8 cellular contexts compared by ENCODE assay signal in the genomic region with DNA sequence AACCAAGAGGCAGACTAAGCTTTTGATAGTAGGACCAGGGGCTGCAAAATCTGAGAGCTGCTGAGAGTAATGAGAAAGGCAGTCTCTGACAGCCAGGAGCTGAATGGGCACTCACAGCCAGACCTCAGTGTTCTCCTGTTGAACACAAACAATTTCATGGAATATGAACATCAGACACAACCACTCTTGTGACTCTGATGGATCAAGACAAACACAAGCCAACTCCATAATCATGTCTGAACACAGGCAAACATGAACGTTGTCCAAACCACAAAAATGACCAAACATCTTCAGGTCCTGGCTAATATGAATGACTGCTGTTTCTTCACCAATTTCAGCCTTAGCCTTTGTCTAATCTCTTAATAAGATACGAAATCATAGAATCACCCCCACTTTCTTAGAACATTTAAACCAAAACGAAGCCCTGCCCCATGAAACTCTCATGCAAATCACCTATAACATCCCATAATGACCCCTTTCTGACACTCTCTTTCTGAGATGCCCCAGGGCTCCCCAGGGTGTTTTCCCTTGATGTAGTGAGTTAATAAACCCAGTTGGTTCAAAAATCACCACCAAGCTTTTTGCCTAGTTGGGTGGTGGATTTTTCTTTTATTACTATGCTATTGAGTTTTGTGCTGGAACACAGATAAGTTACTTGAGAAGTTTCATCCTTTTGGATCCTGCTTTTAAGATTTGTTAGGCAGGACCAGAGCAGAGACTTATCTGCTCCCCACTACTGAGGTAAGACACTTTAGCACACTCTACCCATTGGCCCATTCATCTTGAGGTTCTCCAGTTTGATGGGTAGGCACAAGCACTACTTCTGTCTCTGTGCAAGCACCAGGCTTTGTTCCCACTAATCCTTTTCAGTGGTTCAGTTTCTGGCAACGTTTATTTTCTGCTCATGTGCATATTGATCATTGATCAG. TPM values are rescaled to one million over a fixed set of nuclear protein-coding genes. Genes with fewer than 3 reads are reported as not detected.
DNase-seq lines count a peak whose midpoint lies in the region; ATAC-seq and TF ChIP-seq lines count a peak whose summit lies in the region.

No MANE protein-coding gene starts in this region.

- peaks cover 25% of the 10 kb centered on the region for H3K4me1 Mint-ChIP-seq in neural progenitor cell

- intact Hi-C loops in spleen (cut with DNase I; ENCODE audit: low total_unique reads) = no loop called here

- TF ChIP-seq POLR2A in suprapubic skin (IDR thresholded peaks at IDR 0.05) = no peak
- no peak for TF ChIP-seq POLR2A in spleen (IDR thresholded peaks at IDR 0.05)

- H3K36me3 ChIP-seq in neural progenitor cell = no peaks in the 10 kb centered on the region
- H3K36me3 ChIP-seq in suprapubic skin = no peaks in the 10 kb centered on the region
- H3K36me3 ChIP-seq in spleen = no peaks in the 10 kb centered on the region

- peaks cover 33% of the 10 kb centered on the region for H3K4me1 ChIP-seq in neural progenitor cell
- no peaks in the 10 kb centered on the region for H3K4me1 ChIP-seq in suprapubic skin
- H3K4me1 ChIP-seq in spleen = peaks cover under 1 to 53% (median 24%) of the 10 kb centered on the region in 6 donors

- H3K27me3 Mint-ChIP-seq in neural progenitor cell (ENCODE audit: insufficient read depth, low read depth) = peaks cover 3% of the 10 kb centered on the region

- H3K36me3 Mint-ChIP-seq in neural progenitor cell = no peaks in the 10 kb centered on the region

- ATAC-seq in HG02623 (IDR thresholded peaks at IDR 0.05; ENCODE audit: unreplicated experiment) = peak; percentile 75

- peak overlapping the region; percentile 49 for H3K4me2 ChIP-seq in neural progenitor cell

- no peaks in the 10 kb centered on the region for H3K79me2 ChIP-seq in neural progenitor cell (ENCODE audit: low read depth)

- peak; percentile 49 for DNase-seq in activated CD4-positive, alpha-beta T cell treated with anti-CD3 and anti-CD28 coated beads for 48 hours
- DNase-seq in activated CD4-positive, alpha-beta T cell treated with anti-CD3 and anti-CD28 coated beads for 4 hours = no peak
- DNase-seq in NCI-H2029 treated with DMSO at 0.1 percent for 48 hours (lab: John Stamatoyannopoulos, UW) (peak; percentile 58), neural progenitor cell (ENCODE audit: low spot score) (no peak), suprapubic skin (ENCODE audit: low spot score in 2 of 2) (no peak), spleen (no peak), GM03348 (ENCODE audit: low spot score) (no peak)

- no peak overlapping the region for H3K27ac Mint-ChIP-seq in neural progenitor cell

- no peak overlapping the region for H3K4me3 Mint-ChIP-seq in neural progenitor cell

- TF ChIP-seq CTCF in neural progenitor cell (IDR thresholded peaks at IDR 0.05) (no peak), suprapubic skin (IDR thresholded peaks at IDR 0.05) (no peak), spleen (IDR thresholded peaks at IDR 0.05 in 8 of 11, conservative IDR thresholded peaks at IDR 0.05 in 3 of 11) (no peak)

- no peaks in the 10 kb centered on the region for H3K9me3 Mint-ChIP-seq in neural progenitor cell

- no peak overlapping the region for H3K9ac ChIP-seq in neural progenitor cell

- TF ChIP-seq EP300 in suprapubic skin (IDR thresholded peaks at IDR 0.05) = no peak

- H3K9me3 ChIP-seq in neural progenitor cell (ENCODE audit: low read depth) (no peaks in the 10 kb centered on the region), suprapubic skin (no peaks in the 10 kb centered on the region), spleen (no peaks in the 10 kb centered on the region)

- H4K20me1 ChIP-seq in neural progenitor cell (ENCODE audit: low read depth) = no peaks in the 10 kb centered on the region

- no peaks in the 10 kb centered on the region for H3K27me3 ChIP-seq in neural progenitor cell
- no peaks in the 10 kb centered on the region for H3K27me3 ChIP-seq in suprapubic skin
- H3K27me3 ChIP-seq in spleen (replicated peaks in 1 of 7) = no peaks in the 10 kb centered on the region

- peak overlapping the region; percentile 84 for H2AFZ ChIP-seq in neural progenitor cell (replicated peaks)

- H3F3A ChIP-seq in neural progenitor cell (ENCODE audit: low read depth) = peaks cover 14% of the 10 kb centered on the region

- H3K27ac ChIP-seq in neural progenitor cell (peak overlapping the region; percentile 78), suprapubic skin (no peak overlapping the region), spleen (peak overlapping the region in 4 of 8 donors; percentile 19 to 33 (median 26))

- WGBS in suprapubic skin = 61% methylated on average over 4 of the region's 4 CpGs
- 46 to 53% (median 52%) methylated on average over 4 of the region's 4 CpGs for WGBS in spleen, 5 donors

- no peak overlapping the region for H3K4me3 ChIP-seq in neural progenitor cell
- H3K4me3 ChIP-seq in suprapubic skin = no peak overlapping the region
- no peak overlapping the region for H3K4me3 ChIP-seq in spleen

RNA-seq across cellular contexts. Expression of a gene that starts 5.9 kb away (rescaled TPM):
- total RNA-seq in neural progenitor cell (ENCODE audit: low replicate concordance) (not detected in 2 replicates), suprapubic skin (10 to 100 TPM in 2 of 4 donors, 1 to 10 TPM in 2; 9.0 to 14.0 (median 11.5) TPM), spleen (10 to 100 TPM; 33.2 to 91.8 (median 66.8) TPM)
- 10 to 100 TPM; 10.6 to 38.6 (median 14.7) TPM for polyA plus RNA-seq in spleen

Comparison
In these comparisons a context has a peak if more than half of its experiments do, and no peak if none do; other contexts are left out.
1. DNase-seq: peak in activated CD4-positive, alpha-beta T cell treated with anti-CD3 and anti-CD28 coated beads for 48 hours (single experiment) and NCI-H2029 treated with DMSO at 0.1 percent for 48 hours (single experiment); none in activated CD4-positive, alpha-beta T cell treated with anti-CD3 and anti-CD28 coated beads for 4 hours (0 of 2), neural progenitor cell (single experiment), suprapubic skin (0 of 2), spleen (single experiment) and GM03348 (single experiment).
2. RNA of a gene that starts 5.9 kb away (total RNA-seq): 33.2 to 91.8 TPM in spleen and 9.0 to 14.0 TPM in suprapubic skin; not detected in neural progenitor cell; every median in the first group is over 10 times any median in the second.